In genomic region chr7:105782391-105783063, GRCh38 we compare ENCODE assay signal across 11 cellular contexts.
DNase-seq lines count a peak whose midpoint lies in the region; ATAC-seq, FAIRE-seq and TF ChIP-seq lines count a peak whose summit lies in the region.
"Had no signal": no experiment of that assay in that cellular context is flagged by ENCODE, and none has a peak within 500 bp of the region (broad histone marks: within the 10 kb centered on the region; RNA-seq: fewer than 3 reads in every experiment).

No MANE protein-coding gene starts in this region.

- TF ChIP-seq CTCF in choroid plexus epithelial cell (conservative IDR thresholded peaks at IDR 0.05; ENCODE audit: low read depth, low read length), result no peak

- H3K4me3 ChIP-seq in choroid plexus epithelial cell (ENCODE audit: low read depth, low read length), result no peak overlapping the region
- H3K4me3 ChIP-seq: heart left ventricle had no signal

- FAIRE-seq in RCC 7860 (lab: Jason Lieb, UNC), result peak; percentile 77

- DNase-seq in EH (ENCODE audit: low read depth), result peak; percentile 93
- peak; percentile 52 for DNase-seq in RCC 7860 (ENCODE audit: low spot score)
- DNase-seq in choroid plexus epithelial cell (ENCODE audit: low read depth), result peak; percentile 93
- peak; percentile 76 for DNase-seq in smooth muscle cell of the brain vasculature (ENCODE audit: low read depth, low spot score)
- DNase-seq in NCI-H2171 treated with DMSO at 0.1 percent for 48 hours (lab: John Stamatoyannopoulos, UW), result no peak
- no peak for DNase-seq in NCI-H2029 (lab: John Stamatoyannopoulos, UW)
- DNase-seq in left colon, result no peak
- DNase-seq: activated naive CD8-positive, alpha-beta T cell treated with anti-CD3 and anti-CD28 coated beads, Interleukin-2, amount 10 ng/mL, durations not matched to agents 7 days and 5 days; heart left ventricle; naive thymus-derived CD8-positive, alpha-beta T cell had no signal

- intact Hi-C loops in left colon (cut with DNase I, micrococcal nuclease), result no loop called here

- ATAC-seq in esophagus mucosa, result no peak
- no peak for ATAC-seq in left colon
- ATAC-seq: naive thymus-derived CD8-positive, alpha-beta T cell had no signal

Comparison
In these comparisons a context has a peak if more than half of its experiments do, and no peak if none do; other contexts are left out.
1. DNase-seq: peak in EH (single experiment), RCC 7860 (single experiment), choroid plexus epithelial cell (single experiment) and smooth muscle cell of the brain vasculature (single experiment); none in NCI-H2171 treated with DMSO at 0.1 percent for 48 hours (single experiment), NCI-H2029 (single experiment) and left colon (0 of 2).